2 cellular contexts compared by ENCODE assay signal in genomic region chr16:50547340-50547865, GRCh38.
TF ChIP-seq lines count a peak whose summit lies in the region.

No MANE protein-coding gene starts in this region.

TF ChIP-seq in IMR-90, 13 proteins besides CTCF, POLR2A, EP300 and RAD21 (continued from another document):
- TF ChIP-seq FOS (IDR thresholded peaks at IDR 0.05; ENCODE audit: low read depth, low read length) (no peak), CEBPB (IDR thresholded peaks at IDR 0.05; ENCODE audit: low read depth, low read length) (no peak), CHD1 (IDR thresholded peaks at IDR 0.05; ENCODE audit: low read depth, low read length) (no peak), USF2 (IDR thresholded peaks at IDR 0.05; ENCODE audit: low read depth, low read length) (no peak), ELK1 (IDR thresholded peaks at IDR 0.05; ENCODE audit: borderline replicate concordance, low read depth, low read length) (no peak), MXI1 (IDR thresholded peaks at IDR 0.05; ENCODE audit: borderline replicate concordance, low read depth, low read length) (no peak), MAFK (IDR thresholded peaks at IDR 0.05; ENCODE audit: low read depth, low read length) (no peak), SMC3 (IDR thresholded peaks at IDR 0.05; ENCODE audit: low read depth, low read length) (no peak), NFE2L2 (IDR thresholded peaks at IDR 0.05; ENCODE audit: low read depth, low read length) (no peak), BHLHE40 (IDR thresholded peaks at IDR 0.05; ENCODE audit: low read depth, low read length) (no peak), RCOR1 (IDR thresholded peaks at IDR 0.05; ENCODE audit: insufficient replicate concordance, low read length) (no peak)

TF ChIP-seq in GM12878, 131 proteins besides CTCF, POLR2A, EP300 and RAD21 (continued from another document):
- TF ChIP-seq SKIL (IDR thresholded peaks at IDR 0.05; ENCODE audit: low read depth, poor library complexity, severe bottlenecking) (no peak), ATF7 (IDR thresholded peaks at IDR 0.05; ENCODE audit: low read depth) (no peak), TAF1 (IDR thresholded peaks at IDR 0.05; ENCODE audit: borderline replicate concordance, low read depth, low read length) (no peak), RELA (IDR thresholded peaks at IDR 0.05; ENCODE audit: borderline replicate concordance, partially characterized antibody) (no peak), BHLHE40 (IDR thresholded peaks at IDR 0.05; ENCODE audit: borderline replicate concordance in 1 of 2, low read depth in 2 of 2, low read length in 1 of 2) (peak in 1 of 2 experiments; percentile 17; a peak in 1 of 4 replicates), ZSCAN29 (IDR thresholded peaks at IDR 0.05) (no peak), ZBTB11 (CRISPR knock-in tag; IDR thresholded peaks at IDR 0.05) (no peak), ZZZ3 (IDR thresholded peaks at IDR 0.05; ENCODE audit: control insufficient read depth, insufficient read length, low read depth) (no peak), CHD4 (IDR thresholded peaks at IDR 0.05) (no peak), NFYA (IDR thresholded peaks at IDR 0.05; ENCODE audit: borderline replicate concordance, low read depth, low read length) (no peak), IKZF2 (IDR thresholded peaks at IDR 0.05) (0 out of 4 replicates have a peak, but pooled peaks of 1 of the 2 experiments have one; percentile 28), POU2F2 (IDR thresholded peaks at IDR 0.05; ENCODE audit: borderline replicate concordance, low read depth, low read length) (no peak), EZH2 (IDR thresholded peaks at IDR 0.05; ENCODE audit: borderline replicate concordance, control insufficient read depth, low read depth, low read length) (no peak), SUZ12 (IDR thresholded peaks at IDR 0.05; ENCODE audit: unreplicated experiment) (no peak), PAX8 (IDR thresholded peaks at IDR 0.05) (no peak), YY1 (IDR thresholded peaks at IDR 0.05; ENCODE audit: low read depth, low read length) (0 out of 2 replicates have a peak, but pooled peaks have one; percentile 13), SMC3 (IDR thresholded peaks at IDR 0.05; ENCODE audit: borderline replicate concordance, low read length) (peak; percentile 46), SREBF2 (IDR thresholded peaks at IDR 0.05; ENCODE audit: low read length) (no peak), RFX5 (IDR thresholded peaks at IDR 0.05; ENCODE audit: low read depth, low read length) (no peak), MEF2B (IDR thresholded peaks at IDR 0.05; ENCODE audit: partially characterized antibody, poor library complexity, severe bottlenecking) (no peak), TCF7 (IDR thresholded peaks at IDR 0.05; ENCODE audit: borderline replicate concordance) (peak; percentile 72), FOXK2 (IDR thresholded peaks at IDR 0.05) (no peak), MLLT1 (IDR thresholded peaks at IDR 0.05) (no peak), PKNOX1 (IDR thresholded peaks at IDR 0.05) (no peak), NFXL1 (IDR thresholded peaks at IDR 0.05; ENCODE audit: borderline replicate concordance) (no peak), NR2C1 (IDR thresholded peaks at IDR 0.05) (no peak), TCF12 (IDR thresholded peaks at IDR 0.05; ENCODE audit: low read depth, low read length) (no peak), CBFB (IDR thresholded peaks at IDR 0.05; ENCODE audit: low read depth) (no peak), ZNF24 (IDR thresholded peaks at IDR 0.05) (no peak)
- TF ChIP-seq, protein P1, sequence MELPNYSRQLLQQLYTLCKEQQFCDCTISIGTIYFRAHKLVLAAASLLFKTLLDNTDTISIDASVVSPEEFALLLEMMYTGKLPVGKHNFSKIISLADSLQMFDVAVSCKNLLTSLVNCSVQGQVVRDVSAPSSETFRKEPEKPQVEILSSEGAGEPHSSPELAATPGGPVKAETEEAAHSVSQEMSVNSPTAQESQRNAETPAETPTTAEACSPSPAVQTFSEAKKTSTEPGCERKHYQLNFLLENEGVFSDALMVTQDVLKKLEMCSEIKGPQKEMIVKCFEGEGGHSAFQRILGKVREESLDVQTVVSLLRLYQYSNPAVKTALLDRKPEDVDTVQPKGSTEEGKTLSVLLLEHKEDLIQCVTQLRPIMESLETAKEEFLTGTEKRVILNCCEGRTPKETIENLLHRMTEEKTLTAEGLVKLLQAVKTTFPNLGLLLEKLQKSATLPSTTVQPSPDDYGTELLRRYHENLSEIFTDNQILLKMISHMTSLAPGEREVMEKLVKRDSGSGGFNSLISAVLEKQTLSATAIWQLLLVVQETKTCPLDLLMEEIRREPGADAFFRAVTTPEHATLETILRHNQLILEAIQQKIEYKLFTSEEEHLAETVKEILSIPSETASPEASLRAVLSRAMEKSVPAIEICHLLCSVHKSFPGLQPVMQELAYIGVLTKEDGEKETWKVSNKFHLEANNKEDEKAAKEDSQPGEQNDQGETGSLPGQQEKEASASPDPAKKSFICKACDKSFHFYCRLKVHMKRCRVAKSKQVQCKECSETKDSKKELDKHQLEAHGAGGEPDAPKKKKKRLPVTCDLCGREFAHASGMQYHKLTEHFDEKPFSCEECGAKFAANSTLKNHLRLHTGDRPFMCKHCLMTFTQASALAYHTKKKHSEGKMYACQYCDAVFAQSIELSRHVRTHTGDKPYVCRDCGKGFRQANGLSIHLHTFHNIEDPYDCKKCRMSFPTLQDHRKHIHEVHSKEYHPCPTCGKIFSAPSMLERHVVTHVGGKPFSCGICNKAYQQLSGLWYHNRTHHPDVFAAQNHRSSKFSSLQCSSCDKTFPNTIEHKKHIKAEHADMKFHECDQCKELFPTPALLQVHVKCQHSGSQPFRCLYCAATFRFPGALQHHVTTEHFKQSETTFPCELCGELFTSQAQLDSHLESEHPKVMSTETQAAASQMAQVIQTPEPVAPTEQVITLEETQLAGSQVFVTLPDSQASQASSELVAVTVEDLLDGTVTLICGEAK (IDR thresholded peaks at IDR 0.05; ENCODE audit: borderline replicate concordance), result no peak
